21 cellular contexts compared by ENCODE assay signal in genomic region chr9:107147134-107147533, GRCh38.
"Had no signal": no experiment of that assay in that cellular context is flagged by ENCODE, and none has a peak within 500 bp of the region (broad histone marks: within the 10 kb centered on the region; RNA-seq: fewer than 3 reads in every experiment).

No MANE protein-coding gene starts in this region.

- ATAC-seq: effector memory CD8-positive, alpha-beta T cell; gastroesophageal sphincter; left lung; pancreas had no signal

- H3K27ac ChIP-seq: epithelial cell of prostate, esophagus muscularis mucosa, gastroesophageal sphincter, left lung, pancreas, prostate gland, sigmoid colon, stomach had no signal

- DNase-seq: effector memory CD8-positive, alpha-beta T cell; glutamatergic neuron; immature natural killer cell; left lung; mesenchymal stem cell; naive B cell; occipital lobe; pancreas; retina; sigmoid colon; small intestine; stimulated activated CD4-positive, alpha-beta T cell treated with anti-CD3 and anti-CD28 coated beads, Interleukin-12 subunit alpha, Interleukin-12 subunit beta, amount 100 ng/mL, for 4 hours; stimulated activated naive CD4-positive, alpha-beta T cell; stomach; trophoblast cell had no signal

- FAIRE-seq: colon, keratinocyte, pancreas, small intestine had no signal
